Comparison of ENCODE assay signal across 1 cellular context in genomic region chr12:73465106-73465505, GRCh38.
TF ChIP-seq lines count a peak whose summit lies in the region.

No MANE protein-coding gene starts in this region.

TF ChIP-seq in GM23338, 12 proteins besides CTCF, POLR2A, EP300 and RAD21 (continued from another document):
- no peak for TF ChIP-seq REST (IDR thresholded peaks at IDR 0.05; ENCODE audit: unreplicated experiment)
- no peak for TF ChIP-seq ZNF114 (CRISPR knock-in tag; IDR thresholded peaks at IDR 0.05)
- TF ChIP-seq JUNB (IDR thresholded peaks at IDR 0.05; ENCODE audit: unreplicated experiment): no peak
- no peak for TF ChIP-seq EZH2 (IDR thresholded peaks at IDR 0.05; ENCODE audit: low read depth, unreplicated experiment)
- no peak for TF ChIP-seq CREB1 (CRISPR knock-in tag; IDR thresholded peaks at IDR 0.05; ENCODE audit: low read depth)
